Comparison of ENCODE assay signal across 9 cellular contexts in the genomic region with DNA sequence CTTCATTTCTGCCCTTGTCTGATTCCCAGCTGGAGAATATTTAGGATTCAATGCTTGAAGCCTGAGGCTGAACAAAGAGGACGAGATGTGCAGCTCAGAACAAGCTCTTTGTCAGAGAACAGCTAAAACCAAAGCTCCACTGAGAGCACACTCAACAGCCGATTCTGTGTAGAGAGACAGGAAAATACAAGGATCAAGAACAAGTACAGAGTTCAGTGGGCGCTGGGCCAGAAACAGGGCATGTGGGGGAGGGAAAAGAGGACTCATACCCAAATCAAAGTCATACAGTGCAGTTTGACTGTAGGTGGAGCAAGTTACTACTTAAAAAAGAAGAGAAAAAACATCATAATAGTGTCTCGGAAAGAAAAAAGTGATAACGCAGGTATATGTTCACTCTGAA. TPM values are rescaled to one million over a fixed set of nuclear protein-coding genes. Genes with fewer than 3 reads are reported as not detected.
DNase-seq lines count a peak whose midpoint lies in the region; ATAC-seq and TF ChIP-seq lines count a peak whose summit lies in the region.
"Had no signal": no experiment of that assay in that cellular context is flagged by ENCODE, and none has a peak within 500 bp of the region (broad histone marks: within the 10 kb centered on the region; RNA-seq: fewer than 3 reads in every experiment).

A gene (minus strand): TSS at position 176 of the 400 bp plus-strand sequence.

- peak within 1 kb of the TSS in 58 of 59 donors; percentile 46 to 96 (median 84) for H3K27ac ChIP-seq in dorsolateral prefrontal cortex
- peak within 1 kb of the TSS; percentile 72 to 88 (median 75) for H3K27ac ChIP-seq in right lobe of liver
- no peak within 1 kb of the TSS for H3K27ac ChIP-seq in upper lobe of right lung

- peak in 24 of 56 donors; percentile 5 to 49 (median 27) for TF ChIP-seq CTCF in dorsolateral prefrontal cortex (IDR thresholded peaks at IDR 0.05 in 54 of 56, conservative IDR thresholded peaks at IDR 0.05 in 2 of 56; ENCODE audit: low read depth in 1 of 56, partially characterized antibody in 56 of 56)
- peak; percentile 36 to 54 (median 44) for TF ChIP-seq CTCF in right lobe of liver (IDR thresholded peaks at IDR 0.05)
- TF ChIP-seq CTCF in upper lobe of right lung (IDR thresholded peaks at IDR 0.05) = no peak

- 15% methylated on average over 5 of the region's 5 CpGs for WGBS in right lobe of liver (ENCODE audit: insufficient coverage, low coverage, low lambda C conversion rate, missing lambda C conversion rate)

- ATAC-seq in right lobe of liver = peak; percentile 82 to 94 (median 90)
- ATAC-seq in upper lobe of right lung = peak; percentile 23
- no peak for ATAC-seq in HG02588 (IDR thresholded peaks at IDR 0.05; ENCODE audit: unreplicated experiment)

- H3K36me3 ChIP-seq in right lobe of liver (no peaks in the 10 kb centered on the region), upper lobe of right lung (no peaks in the 10 kb centered on the region)
- H3K36me3 ChIP-seq: upper lobe of left lung had no signal

- peaks cover 0 to 17% (median 0%) of the 10 kb centered on the region in 4 donors for H3K4me1 ChIP-seq in right lobe of liver
- no peaks in the 10 kb centered on the region for H3K4me1 ChIP-seq in upper lobe of right lung
- H3K4me1 ChIP-seq: upper lobe of left lung had no signal

- TF ChIP-seq POLR2A in right lobe of liver (IDR thresholded peaks at IDR 0.05) = peak; percentile 71

- H3K27me3 ChIP-seq in dorsolateral prefrontal cortex (no peaks in the 10 kb centered on the region), right lobe of liver (no peaks in the 10 kb centered on the region), upper lobe of right lung (no peaks in the 10 kb centered on the region)
- H3K27me3 ChIP-seq: upper lobe of left lung had no signal

- DNase-seq in NCI-H2107 treated with DMSO at 0.1 percent for 48 hours (lab: John Stamatoyannopoulos, UW; ENCODE audit: unreplicated experiment) (peak; percentile 64), NCI-H2107 (lab: John Stamatoyannopoulos, UW) (no peak), dorsolateral prefrontal cortex (peak; percentile 3 to 81 (median 58)), right lobe of liver (peak; percentile 89 to 93 (median 89)), upper lobe of right lung (no peak), GM19238 (ENCODE audit: insufficient read length, low spot score) (no peak), NOMO-1 treated with dmso at 0.1 percent for 144 hours (lab: John Stamatoyannopoulos, UW; ENCODE audit: unreplicated experiment) (no peak)

- H3K4me3 ChIP-seq in dorsolateral prefrontal cortex (peak within 1 kb of the TSS in 56 of 59 donors; percentile 1 to 64 (median 43)), right lobe of liver (peak within 1 kb of the TSS; percentile 24 to 59 (median 48)), upper lobe of right lung (peak within 1 kb of the TSS; percentile 4)
- H3K4me3 ChIP-seq: upper lobe of left lung had no signal

- H3K9me3 ChIP-seq in right lobe of liver (no peaks in the 10 kb centered on the region), upper lobe of right lung (no peaks in the 10 kb centered on the region)
- H3K9me3 ChIP-seq: upper lobe of left lung had no signal

- intact Hi-C loops in dorsolateral prefrontal cortex (cut with DNase I) (loop anchor here in 1 of 2 donors (5.0 kb wide), 1 partner anchor 160 kb away; no protein-coding TSS in a partner anchor), right lobe of liver (cut with DNase I) (no loop called here), upper lobe of right lung (cut with DNase I) (no loop called here)

RNA-seq across cellular contexts. Expression of the gene that starts here (rescaled TPM):
- total RNA-seq in dorsolateral prefrontal cortex (1 to 10 TPM in 67 of 120 experiments, under 1 TPM in 50, not detected in 3; 0.20 to 6.6 (median 1.2) TPM), right lobe of liver (10 to 100 TPM; 20.8 to 58.9 (median 33.7) TPM), upper lobe of right lung (0.20 TPM)

Comparison
In these comparisons a context has a peak if more than half of its experiments do, and no peak if none do; other contexts are left out.
1. DNase-seq: peak in NCI-H2107 treated with DMSO at 0.1 percent for 48 hours (single experiment), dorsolateral prefrontal cortex (10 of 10) and right lobe of liver (3 of 3); none in NCI-H2107 (single experiment), upper lobe of right lung (single experiment), GM19238 (single experiment) and NOMO-1 treated with dmso at 0.1 percent for 144 hours (single experiment).
2. Peak in ATAC-seq and H3K4me3 ChIP-seq in upper lobe of right lung; RNA of the gene not detected or under 1 TPM.
3. Peak in every context shown above with its lines, with median percentiles within 50 percentile points of each other: H3K4me3 ChIP-seq.